In the genomic region with DNA sequence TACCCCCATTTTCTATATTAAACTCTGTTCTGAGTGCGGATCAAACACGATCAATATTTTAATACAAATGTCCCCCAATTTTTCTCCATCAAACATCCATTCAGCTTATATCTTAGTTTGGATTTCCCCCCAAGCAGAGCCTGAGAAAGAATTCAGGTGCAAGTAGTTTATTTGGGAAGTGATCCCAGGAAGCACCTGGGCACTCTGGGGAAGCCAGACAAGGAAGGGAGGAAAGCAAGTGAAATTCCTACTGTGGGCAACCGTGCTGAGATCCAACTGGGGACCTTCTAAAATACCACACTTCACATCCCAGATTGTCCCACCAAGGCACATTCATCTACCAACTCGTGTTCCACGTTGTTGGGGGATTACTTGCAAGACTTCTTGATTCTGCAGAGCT, we compare ENCODE assay signal across 21 cellular contexts.
"Had no signal": no experiment of that assay in that cellular context is flagged by ENCODE, and none has a peak within 500 bp of the region (broad histone marks: within the 10 kb centered on the region; RNA-seq: fewer than 3 reads in every experiment).

No MANE protein-coding gene starts in this region.

- H3K36me3 ChIP-seq: esophagus squamous epithelium, gastrocnemius medialis, heart right ventricle, left lung, lower lobe of right lung had no signal

- H3K27ac Mint-ChIP-seq: mesothelial cell of epicardium, naive B cell had no signal

- ATAC-seq: gastrocnemius medialis, heart right ventricle, left cardiac atrium, left lung, left ventricle myocardium superior, lower lobe of right lung, mucosa of descending colon had no signal

- H3K4me3 ChIP-seq: coronary artery, dorsolateral prefrontal cortex, esophagus squamous epithelium, gastrocnemius medialis, heart right ventricle, left lung, lower lobe of right lung, mucosa of descending colon had no signal

- H3K4me1 Mint-ChIP-seq: naive B cell had no signal

- DNase-seq: dermis blood vessel endothelial cell; dorsolateral prefrontal cortex; effector CD4-positive, alpha-beta T cell; effector memory CD4-positive, alpha-beta T cell; esophagus squamous epithelium; foreskin fibroblast; foreskin melanocyte; gastrocnemius medialis; glutamatergic neuron; head of caudate nucleus; heart right ventricle; hippocampal formation; left cardiac atrium; left lung; left ventricle myocardium superior; lower lobe of right lung; mesenchymal stem cell; mucosa of descending colon; naive B cell had no signal

- H3K27me3 Mint-ChIP-seq: naive B cell had no signal

- H3K27me3 ChIP-seq: dorsolateral prefrontal cortex, esophagus squamous epithelium, gastrocnemius medialis, heart right ventricle, left lung had no signal

- H3K4me1 ChIP-seq: esophagus squamous epithelium, gastrocnemius medialis, heart right ventricle, left lung, lower lobe of right lung had no signal

- H3K9me3 ChIP-seq: esophagus squamous epithelium, gastrocnemius medialis, left lung, lower lobe of right lung, mucosa of descending colon had no signal

- H3K4me3 Mint-ChIP-seq: mesothelial cell of epicardium, naive B cell had no signal

- H3K27ac ChIP-seq: coronary artery, esophagus squamous epithelium, gastrocnemius medialis, heart right ventricle, left lung, lower lobe of right lung had no signal

- H3K36me3 Mint-ChIP-seq: mesothelial cell of epicardium, naive B cell had no signal
